In the genomic region with DNA sequence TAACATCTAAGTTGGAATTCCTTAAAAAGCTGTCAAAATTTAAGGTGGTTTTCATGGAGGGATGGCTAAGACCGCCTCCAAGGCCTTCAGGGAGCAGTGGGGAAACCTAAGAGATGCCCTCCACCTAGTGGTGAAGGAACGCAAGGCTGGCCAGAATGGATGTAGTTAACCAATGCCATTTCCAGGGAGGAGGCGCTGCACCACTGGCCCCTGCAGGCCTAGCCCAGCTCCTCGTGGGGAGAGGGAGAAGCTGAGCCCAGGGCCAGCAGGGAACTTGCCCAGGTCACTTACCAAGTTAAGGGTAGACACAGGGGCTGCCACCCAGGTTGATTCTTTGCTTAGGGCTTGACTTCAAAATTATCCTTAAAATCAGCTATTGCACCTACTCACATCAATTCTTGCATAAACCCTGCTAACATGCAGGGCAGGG, we compare ENCODE assay signal across 1 cellular context.
A peak's percentile ranks its signal among the peaks of the same experiment; 100 is the strongest.
TF ChIP-seq lines count a peak whose summit lies in the region.

No MANE protein-coding gene starts in this region.

TF ChIP-seq in GM12878, 131 proteins besides CTCF, POLR2A, EP300 and RAD21 (continued from another document and continues in another):
- TF ChIP-seq CBFB (IDR thresholded peaks at IDR 0.05; ENCODE audit: low read depth) (no peak), KAT2A (conservative IDR thresholded peaks at IDR 0.05; ENCODE audit: control insufficient read depth, low read depth, low read length) (no peak), USF2 (IDR thresholded peaks at IDR 0.05; ENCODE audit: borderline replicate concordance, low read depth, low read length) (no peak), BHLHE40 (IDR thresholded peaks at IDR 0.05; ENCODE audit: borderline replicate concordance in 1 of 2, low read depth in 2 of 2, low read length in 1 of 2) (no peak), FOXM1 (IDR thresholded peaks at IDR 0.05; ENCODE audit: low read depth, low read length) (peak; percentile 58; the same call in 1 of the 2 replicates), WRNIP1 (IDR thresholded peaks at IDR 0.05; ENCODE audit: borderline replicate concordance, low read depth, low read length) (no peak), ASH2L (IDR thresholded peaks at IDR 0.05; ENCODE audit: borderline replicate concordance, low read depth) (no peak), MTA2 (IDR thresholded peaks at IDR 0.05; ENCODE audit: low read depth) (no peak), HCFC1 (IDR thresholded peaks at IDR 0.05; ENCODE audit: low read length) (no peak), SRF (IDR thresholded peaks at IDR 0.05; ENCODE audit: low read depth in 2 of 2, low read length in 2 of 2) (no peak), NKRF (conservative IDR thresholded peaks at IDR 0.05) (no peak), HDGF (IDR thresholded peaks at IDR 0.05) (no peak), JUNB (IDR thresholded peaks at IDR 0.05) (no peak), CBX3 (IDR thresholded peaks at IDR 0.05; ENCODE audit: borderline replicate concordance, low read depth) (no peak), GABPA (IDR thresholded peaks at IDR 0.05; ENCODE audit: low read depth) (no peak), IRF4 (IDR thresholded peaks at IDR 0.05; ENCODE audit: low read depth, low read length) (no peak), SIX5 (IDR thresholded peaks at IDR 0.05; ENCODE audit: low read depth, low read length, severe bottlenecking) (no peak), ZSCAN29 (IDR thresholded peaks at IDR 0.05) (no peak), ZNF217 (IDR thresholded peaks at IDR 0.05) (no peak), STAT1 (conservative IDR thresholded peaks at IDR 0.05) (no peak), JUND (IDR thresholded peaks at IDR 0.05; ENCODE audit: low read depth, low read length) (no peak), TCF3 (IDR thresholded peaks at IDR 0.05; ENCODE audit: borderline replicate concordance, insufficient read depth, low read depth, low read length) (no peak), CEBPZ (IDR thresholded peaks at IDR 0.05; ENCODE audit: low read depth, low read length) (no peak)
- TF ChIP-seq, protein P1, sequence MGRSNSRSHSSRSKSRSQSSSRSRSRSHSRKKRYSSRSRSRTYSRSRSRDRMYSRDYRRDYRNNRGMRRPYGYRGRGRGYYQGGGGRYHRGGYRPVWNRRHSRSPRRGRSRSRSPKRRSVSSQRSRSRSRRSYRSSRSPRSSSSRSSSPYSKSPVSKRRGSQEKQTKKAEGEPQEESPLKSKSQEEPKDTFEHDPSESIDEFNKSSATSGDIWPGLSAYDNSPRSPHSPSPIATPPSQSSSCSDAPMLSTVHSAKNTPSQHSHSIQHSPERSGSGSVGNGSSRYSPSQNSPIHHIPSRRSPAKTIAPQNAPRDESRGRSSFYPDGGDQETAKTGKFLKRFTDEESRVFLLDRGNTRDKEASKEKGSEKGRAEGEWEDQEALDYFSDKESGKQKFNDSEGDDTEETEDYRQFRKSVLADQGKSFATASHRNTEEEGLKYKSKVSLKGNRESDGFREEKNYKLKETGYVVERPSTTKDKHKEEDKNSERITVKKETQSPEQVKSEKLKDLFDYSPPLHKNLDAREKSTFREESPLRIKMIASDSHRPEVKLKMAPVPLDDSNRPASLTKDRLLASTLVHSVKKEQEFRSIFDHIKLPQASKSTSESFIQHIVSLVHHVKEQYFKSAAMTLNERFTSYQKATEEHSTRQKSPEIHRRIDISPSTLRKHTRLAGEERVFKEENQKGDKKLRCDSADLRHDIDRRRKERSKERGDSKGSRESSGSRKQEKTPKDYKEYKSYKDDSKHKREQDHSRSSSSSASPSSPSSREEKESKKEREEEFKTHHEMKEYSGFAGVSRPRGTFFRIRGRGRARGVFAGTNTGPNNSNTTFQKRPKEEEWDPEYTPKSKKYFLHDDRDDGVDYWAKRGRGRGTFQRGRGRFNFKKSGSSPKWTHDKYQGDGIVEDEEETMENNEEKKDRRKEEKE (IDR thresholded peaks at IDR 0.05) = no peak
- TF ChIP-seq, protein P2, sequence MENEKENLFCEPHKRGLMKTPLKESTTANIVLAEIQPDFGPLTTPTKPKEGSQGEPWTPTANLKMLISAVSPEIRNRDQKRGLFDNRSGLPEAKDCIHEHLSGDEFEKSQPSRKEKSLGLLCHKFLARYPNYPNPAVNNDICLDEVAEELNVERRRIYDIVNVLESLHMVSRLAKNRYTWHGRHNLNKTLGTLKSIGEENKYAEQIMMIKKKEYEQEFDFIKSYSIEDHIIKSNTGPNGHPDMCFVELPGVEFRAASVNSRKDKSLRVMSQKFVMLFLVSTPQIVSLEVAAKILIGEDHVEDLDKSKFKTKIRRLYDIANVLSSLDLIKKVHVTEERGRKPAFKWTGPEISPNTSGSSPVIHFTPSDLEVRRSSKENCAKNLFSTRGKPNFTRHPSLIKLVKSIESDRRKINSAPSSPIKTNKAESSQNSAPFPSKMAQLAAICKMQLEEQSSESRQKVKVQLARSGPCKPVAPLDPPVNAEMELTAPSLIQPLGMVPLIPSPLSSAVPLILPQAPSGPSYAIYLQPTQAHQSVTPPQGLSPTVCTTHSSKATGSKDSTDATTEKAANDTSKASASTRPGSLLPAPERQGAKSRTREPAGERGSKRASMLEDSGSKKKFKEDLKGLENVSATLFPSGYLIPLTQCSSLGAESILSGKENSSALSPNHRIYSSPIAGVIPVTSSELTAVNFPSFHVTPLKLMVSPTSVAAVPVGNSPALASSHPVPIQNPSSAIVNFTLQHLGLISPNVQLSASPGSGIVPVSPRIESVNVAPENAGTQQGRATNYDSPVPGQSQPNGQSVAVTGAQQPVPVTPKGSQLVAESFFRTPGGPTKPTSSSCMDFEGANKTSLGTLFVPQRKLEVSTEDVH (IDR thresholded peaks at IDR 0.05; ENCODE audit: low read depth, partially characterized antibody) = no peak
- TF ChIP-seq, protein P3, sequence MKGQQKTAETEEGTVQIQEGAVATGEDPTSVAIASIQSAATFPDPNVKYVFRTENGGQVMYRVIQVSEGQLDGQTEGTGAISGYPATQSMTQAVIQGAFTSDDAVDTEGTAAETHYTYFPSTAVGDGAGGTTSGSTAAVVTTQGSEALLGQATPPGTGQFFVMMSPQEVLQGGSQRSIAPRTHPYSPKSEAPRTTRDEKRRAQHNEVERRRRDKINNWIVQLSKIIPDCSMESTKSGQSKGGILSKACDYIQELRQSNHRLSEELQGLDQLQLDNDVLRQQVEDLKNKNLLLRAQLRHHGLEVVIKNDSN (IDR thresholded peaks at IDR 0.05; ENCODE audit: borderline replicate concordance, extremely low read length, insufficient read depth, low read depth, low read length) = no peak
- TF ChIP-seq, protein P4, sequence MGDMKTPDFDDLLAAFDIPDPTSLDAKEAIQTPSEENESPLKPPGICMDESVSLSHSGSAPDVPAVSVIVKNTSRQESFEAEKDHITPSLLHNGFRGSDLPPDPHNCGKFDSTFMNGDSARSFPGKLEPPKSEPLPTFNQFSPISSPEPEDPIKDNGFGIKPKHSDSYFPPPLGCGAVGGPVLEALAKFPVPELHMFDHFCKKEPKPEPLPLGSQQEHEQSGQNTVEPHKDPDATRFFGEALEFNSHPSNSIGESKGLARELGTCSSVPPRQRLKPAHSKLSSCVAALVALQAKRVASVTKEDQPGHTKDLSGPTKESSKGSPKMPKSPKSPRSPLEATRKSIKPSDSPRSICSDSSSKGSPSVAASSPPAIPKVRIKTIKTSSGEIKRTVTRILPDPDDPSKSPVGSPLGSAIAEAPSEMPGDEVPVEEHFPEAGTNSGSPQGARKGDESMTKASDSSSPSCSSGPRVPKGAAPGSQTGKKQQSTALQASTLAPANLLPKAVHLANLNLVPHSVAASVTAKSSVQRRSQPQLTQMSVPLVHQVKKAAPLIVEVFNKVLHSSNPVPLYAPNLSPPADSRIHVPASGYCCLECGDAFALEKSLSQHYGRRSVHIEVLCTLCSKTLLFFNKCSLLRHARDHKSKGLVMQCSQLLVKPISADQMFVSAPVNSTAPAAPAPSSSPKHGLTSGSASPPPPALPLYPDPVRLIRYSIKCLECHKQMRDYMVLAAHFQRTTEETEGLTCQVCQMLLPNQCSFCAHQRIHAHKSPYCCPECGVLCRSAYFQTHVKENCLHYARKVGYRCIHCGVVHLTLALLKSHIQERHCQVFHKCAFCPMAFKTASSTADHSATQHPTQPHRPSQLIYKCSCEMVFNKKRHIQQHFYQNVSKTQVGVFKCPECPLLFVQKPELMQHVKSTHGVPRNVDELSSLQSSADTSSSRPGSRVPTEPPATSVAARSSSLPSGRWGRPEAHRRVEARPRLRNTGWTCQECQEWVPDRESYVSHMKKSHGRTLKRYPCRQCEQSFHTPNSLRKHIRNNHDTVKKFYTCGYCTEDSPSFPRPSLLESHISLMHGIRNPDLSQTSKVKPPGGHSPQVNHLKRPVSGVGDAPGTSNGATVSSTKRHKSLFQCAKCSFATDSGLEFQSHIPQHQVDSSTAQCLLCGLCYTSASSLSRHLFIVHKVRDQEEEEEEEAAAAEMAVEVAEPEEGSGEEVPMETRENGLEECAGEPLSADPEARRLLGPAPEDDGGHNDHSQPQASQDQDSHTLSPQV (IDR thresholded peaks at IDR 0.05) = no peak
- TF ChIP-seq, protein P5, sequence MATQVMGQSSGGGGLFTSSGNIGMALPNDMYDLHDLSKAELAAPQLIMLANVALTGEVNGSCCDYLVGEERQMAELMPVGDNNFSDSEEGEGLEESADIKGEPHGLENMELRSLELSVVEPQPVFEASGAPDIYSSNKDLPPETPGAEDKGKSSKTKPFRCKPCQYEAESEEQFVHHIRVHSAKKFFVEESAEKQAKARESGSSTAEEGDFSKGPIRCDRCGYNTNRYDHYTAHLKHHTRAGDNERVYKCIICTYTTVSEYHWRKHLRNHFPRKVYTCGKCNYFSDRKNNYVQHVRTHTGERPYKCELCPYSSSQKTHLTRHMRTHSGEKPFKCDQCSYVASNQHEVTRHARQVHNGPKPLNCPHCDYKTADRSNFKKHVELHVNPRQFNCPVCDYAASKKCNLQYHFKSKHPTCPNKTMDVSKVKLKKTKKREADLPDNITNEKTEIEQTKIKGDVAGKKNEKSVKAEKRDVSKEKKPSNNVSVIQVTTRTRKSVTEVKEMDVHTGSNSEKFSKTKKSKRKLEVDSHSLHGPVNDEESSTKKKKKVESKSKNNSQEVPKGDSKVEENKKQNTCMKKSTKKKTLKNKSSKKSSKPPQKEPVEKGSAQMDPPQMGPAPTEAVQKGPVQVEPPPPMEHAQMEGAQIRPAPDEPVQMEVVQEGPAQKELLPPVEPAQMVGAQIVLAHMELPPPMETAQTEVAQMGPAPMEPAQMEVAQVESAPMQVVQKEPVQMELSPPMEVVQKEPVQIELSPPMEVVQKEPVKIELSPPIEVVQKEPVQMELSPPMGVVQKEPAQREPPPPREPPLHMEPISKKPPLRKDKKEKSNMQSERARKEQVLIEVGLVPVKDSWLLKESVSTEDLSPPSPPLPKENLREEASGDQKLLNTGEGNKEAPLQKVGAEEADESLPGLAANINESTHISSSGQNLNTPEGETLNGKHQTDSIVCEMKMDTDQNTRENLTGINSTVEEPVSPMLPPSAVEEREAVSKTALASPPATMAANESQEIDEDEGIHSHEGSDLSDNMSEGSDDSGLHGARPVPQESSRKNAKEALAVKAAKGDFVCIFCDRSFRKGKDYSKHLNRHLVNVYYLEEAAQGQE (IDR thresholded peaks at IDR 0.05; ENCODE audit: low read depth, low read length) = no peak
- TF ChIP-seq, protein P6, sequence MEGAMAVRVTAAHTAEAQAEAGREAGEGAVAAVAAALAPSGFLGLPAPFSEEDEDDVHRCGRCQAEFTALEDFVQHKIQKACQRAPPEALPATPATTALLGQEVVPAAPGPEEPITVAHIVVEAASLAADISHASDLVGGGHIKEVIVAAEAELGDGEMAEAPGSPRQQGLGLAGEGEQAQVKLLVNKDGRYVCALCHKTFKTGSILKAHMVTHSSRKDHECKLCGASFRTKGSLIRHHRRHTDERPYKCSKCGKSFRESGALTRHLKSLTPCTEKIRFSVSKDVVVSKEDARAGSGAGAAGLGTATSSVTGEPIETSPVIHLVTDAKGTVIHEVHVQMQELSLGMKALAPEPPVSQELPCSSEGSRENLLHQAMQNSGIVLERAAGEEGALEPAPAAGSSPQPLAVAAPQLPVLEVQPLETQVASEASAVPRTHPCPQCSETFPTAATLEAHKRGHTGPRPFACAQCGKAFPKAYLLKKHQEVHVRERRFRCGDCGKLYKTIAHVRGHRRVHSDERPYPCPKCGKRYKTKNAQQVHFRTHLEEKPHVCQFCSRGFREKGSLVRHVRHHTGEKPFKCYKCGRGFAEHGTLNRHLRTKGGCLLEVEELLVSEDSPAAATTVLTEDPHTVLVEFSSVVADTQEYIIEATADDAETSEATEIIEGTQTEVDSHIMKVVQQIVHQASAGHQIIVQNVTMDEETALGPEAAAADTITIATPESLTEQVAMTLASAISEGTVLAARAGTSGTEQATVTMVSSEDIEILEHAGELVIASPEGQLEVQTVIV (IDR thresholded peaks at IDR 0.05; ENCODE audit: borderline replicate concordance, partially characterized antibody) = no peak
